21 cellular contexts compared by ENCODE assay signal in genomic region chr12:104704224-104704623, GRCh38.
"Had no signal": no experiment of that assay in that cellular context is flagged by ENCODE, and none has a peak within 500 bp of the region (broad histone marks: within the 10 kb centered on the region; RNA-seq: fewer than 3 reads in every experiment).

No MANE protein-coding gene starts in this region.

- H3K27me3 ChIP-seq: brain microvascular endothelial cell, gastrocnemius medialis, upper lobe of right lung had no signal

- H3K27ac ChIP-seq: brain microvascular endothelial cell, gastrocnemius medialis, lower lobe of right lung, psoas muscle, SK-N-MC, upper lobe of right lung had no signal

- H3K9me3 ChIP-seq: gastrocnemius medialis, lower lobe of right lung, psoas muscle, upper lobe of right lung had no signal

- H3K27me3 Mint-ChIP-seq: activated CD4-positive, alpha-beta memory T cell treated with anti-CD3 and anti-CD28 coated beads, Interleukin-2, amount 10 ng/mL, durations not matched to agents 7 days and 5 days; activated CD8-positive, alpha-beta memory T cell treated with anti-CD3 and anti-CD28 coated beads, Interleukin-2, amount 10 ng/mL, durations not matched to agents 7 days and 5 days; central memory CD8-positive, alpha-beta T cell; stimulated activated naive B cell treated with anti-CD40 and anti-IgM and Interleukin-4, amounts not matched to agents 10 μg/mL and 1 μg/mL and 100 μg/mL, for 72 hours had no signal

- H3K27ac Mint-ChIP-seq: activated CD8-positive, alpha-beta memory T cell treated with anti-CD3 and anti-CD28 coated beads, Interleukin-2, amount 10 ng/mL, durations not matched to agents 7 days and 5 days; activated naive CD4-positive, alpha-beta T cell treated with anti-CD3 and anti-CD28 coated beads for 36 hours; mesothelial cell of epicardium had no signal

- ATAC-seq: activated CD8-positive, alpha-beta memory T cell treated with anti-CD3 and anti-CD28 coated beads, Interleukin-2, amount 10 ng/mL, durations not matched to agents 7 days and 5 days; esophagus mucosa; gastrocnemius medialis; lower lobe of right lung; psoas muscle; sciatic nerve; stimulated activated naive B cell treated with anti-CD40 and anti-IgM and Interleukin-4, amounts not matched to agents 10 μg/mL and 1 μg/mL and 100 μg/mL, for 72 hours; upper lobe of right lung had no signal

- H3K4me3 Mint-ChIP-seq: activated CD4-positive, alpha-beta memory T cell treated with anti-CD3 and anti-CD28 coated beads, Interleukin-2, amount 10 ng/mL, durations not matched to agents 7 days and 5 days; activated CD8-positive, alpha-beta memory T cell treated with anti-CD3 and anti-CD28 coated beads, Interleukin-2, amount 10 ng/mL, durations not matched to agents 7 days and 5 days; activated naive CD4-positive, alpha-beta T cell treated with anti-CD3 and anti-CD28 coated beads for 36 hours; central memory CD8-positive, alpha-beta T cell; mesothelial cell of epicardium; stimulated activated naive B cell treated with anti-CD40 and anti-IgM and Interleukin-4, amounts not matched to agents 10 μg/mL and 1 μg/mL and 100 μg/mL, for 72 hours had no signal

- H3K4me1 ChIP-seq: gastrocnemius medialis, lower lobe of right lung, psoas muscle, upper lobe of right lung had no signal

- H3K36me3 Mint-ChIP-seq: mesothelial cell of epicardium had no signal

- DNase-seq: activated CD4-positive, alpha-beta memory T cell treated with anti-CD3 and anti-CD28 coated beads, Interleukin-2, amount 10 ng/mL, durations not matched to agents 7 days and 5 days; activated CD4-positive, alpha-beta T cell treated with anti-CD3 and anti-CD28 coated beads for 48 hours; activated CD4-positive, CD25-positive, alpha-beta regulatory T cell; activated CD8-positive, alpha-beta memory T cell treated with anti-CD3 and anti-CD28 coated beads, Interleukin-2, amount 10 ng/mL, durations not matched to agents 7 days and 5 days; activated naive CD4-positive, alpha-beta T cell treated with anti-CD3 and anti-CD28 coated beads for 36 hours; anterior cingulate cortex; brain microvascular endothelial cell; cortex of kidney; gastrocnemius medialis; head of caudate nucleus; lower lobe of right lung; psoas muscle; stimulated activated CD4-positive, alpha-beta T cell treated with anti-CD3 and anti-CD28 coated beads, Interleukin-4, amount 100 ng/mL, for 24 hours; stimulated activated naive B cell treated with anti-CD40 and anti-IgM and Interleukin-4, amounts not matched to agents 10 μg/mL and 1 μg/mL and 100 μg/mL, for 72 hours had no signal

- H3K4me3 ChIP-seq: gastrocnemius medialis, lower lobe of right lung, psoas muscle, SK-N-MC, smooth muscle cell, upper lobe of right lung had no signal

- H3K36me3 ChIP-seq: gastrocnemius medialis, lower lobe of right lung, upper lobe of right lung had no signal

- H3K4me1 Mint-ChIP-seq: mesothelial cell of epicardium had no signal
